9 cellular contexts compared by ENCODE assay signal in the genomic region with DNA sequence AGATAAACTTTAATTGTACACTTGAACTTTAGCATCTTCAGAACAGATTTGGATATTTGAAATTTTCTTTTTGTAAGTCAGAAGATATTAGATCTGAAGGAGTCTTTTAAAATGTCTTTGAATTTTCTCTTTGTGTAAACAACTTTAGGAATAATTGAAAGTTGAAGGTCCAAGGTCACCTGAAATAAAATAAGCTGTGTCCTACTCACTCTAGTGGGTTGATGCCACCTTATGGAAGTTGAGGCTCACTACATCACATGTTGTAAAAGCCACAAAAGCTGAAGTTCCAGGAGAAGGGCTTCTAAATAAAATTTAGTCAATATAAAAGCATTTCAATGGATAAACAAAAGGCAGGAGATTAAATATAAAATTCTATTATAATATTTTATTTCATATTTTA.
DNase-seq lines count a peak whose midpoint lies in the region; ATAC-seq and TF ChIP-seq lines count a peak whose summit lies in the region.
"Had no signal": no experiment of that assay in that cellular context is flagged by ENCODE, and none has a peak within 500 bp of the region (broad histone marks: within the 10 kb centered on the region; RNA-seq: fewer than 3 reads in every experiment).

No MANE protein-coding gene starts in this region.

- TF ChIP-seq POLR2A in prostate gland (IDR thresholded peaks at IDR 0.05): no peak

- intact Hi-C loops in prostate gland (cut with DNase I): no loop called here

- no peak overlapping the region for H2AFZ ChIP-seq in hepatocyte

- TF ChIP-seq CTCF in AG09319 (IDR thresholded peaks at IDR 0.05; ENCODE audit: low read depth, low read length) (peak; percentile 37), hepatocyte (IDR thresholded peaks at IDR 0.05; ENCODE audit: poor library complexity) (peak; percentile 67), prostate gland (IDR thresholded peaks at IDR 0.05) (peak in 1 of 4 experiments; percentile 23)

- no peak overlapping the region for H3K27ac ChIP-seq in hepatocyte
- no peak overlapping the region for H3K27ac ChIP-seq in prostate gland
- H3K27ac ChIP-seq: thoracic aorta had no signal

- H3K36me3 ChIP-seq in hepatocyte (replicated peaks; ENCODE audit: insufficient read depth, low read depth): no peaks in the 10 kb centered on the region
- H3K36me3 ChIP-seq in prostate gland: no peaks in the 10 kb centered on the region
- H3K36me3 ChIP-seq: thoracic aorta had no signal

- H3K27me3 ChIP-seq in hepatocyte (no peaks in the 10 kb centered on the region), prostate gland (replicated peaks; ENCODE audit: insufficient read depth) (no peaks in the 10 kb centered on the region)

- H3K9me2 ChIP-seq in hepatocyte (replicated peaks; ENCODE audit: insufficient read depth): no peaks in the 10 kb centered on the region

- H3K9me3 ChIP-seq in hepatocyte (ENCODE audit: low read depth) (no peaks in the 10 kb centered on the region), prostate gland (no peaks in the 10 kb centered on the region)
- H3K9me3 ChIP-seq: thoracic aorta had no signal

- ATAC-seq in GM18511 (IDR thresholded peaks at IDR 0.05; ENCODE audit: unreplicated experiment) (peak; percentile 78), HG03175 (IDR thresholded peaks at IDR 0.05; ENCODE audit: unreplicated experiment) (peak; percentile 77)

- H3K4me2 ChIP-seq in hepatocyte: no peak overlapping the region

- H3K4me1 ChIP-seq in hepatocyte (ENCODE audit: insufficient read depth) (no peaks in the 10 kb centered on the region), prostate gland (replicated peaks) (no peaks in the 10 kb centered on the region)

- H4K20me1 ChIP-seq in hepatocyte (ENCODE audit: insufficient read depth, poor library complexity, severe bottlenecking): no peaks in the 10 kb centered on the region

- DNase-seq in AG09319 (ENCODE audit: extremely low read depth, low read depth) (no peak), RPMI8226 (peak; percentile 46), hepatocyte (ENCODE audit: low spot score) (peak; percentile 52), activated gamma-delta T cell (lab: John Stamatoyannopoulos, UW) (no peak), prostate gland (ENCODE audit: low spot score) (no peak)
- DNase-seq in stimulated activated naive CD4-positive, alpha-beta T cell (lab: John Stamatoyannopoulos, UW): no peak

- H3K4me3 ChIP-seq in hepatocyte: no peak overlapping the region
- H3K4me3 ChIP-seq in prostate gland: no peak overlapping the region
- H3K4me3 ChIP-seq: thoracic aorta had no signal

- H3K79me2 ChIP-seq in hepatocyte: no peaks in the 10 kb centered on the region

Comparison
In these comparisons a context has a peak if more than half of its experiments do, and no peak if none do; other contexts are left out.
1. DNase-seq: peak in RPMI8226 (single experiment) and hepatocyte (single experiment); none in AG09319 (single experiment), stimulated activated naive CD4-positive, alpha-beta T cell (0 of 6), activated gamma-delta T cell (single experiment) and prostate gland (single experiment).